8 cellular contexts compared by ENCODE assay signal in genomic region chr1:152034324-152034653, GRCh38. TPM values are rescaled to one million over a fixed set of nuclear protein-coding genes. Genes with fewer than 3 reads are reported as not detected.
DNase-seq lines count a peak whose midpoint lies in the region; ATAC-seq and TF ChIP-seq lines count a peak whose summit lies in the region.

No MANE protein-coding gene starts in this region.

- H3K9me3 Mint-ChIP-seq in IgD-negative memory B cell, result no peaks in the 10 kb centered on the region

- peak; percentile 10 for ATAC-seq in GM18909 (IDR thresholded peaks at IDR 0.05; ENCODE audit: poor library complexity, unreplicated experiment)
- no peak for ATAC-seq in HG03571 (IDR thresholded peaks at IDR 0.05; ENCODE audit: unreplicated experiment)

- peaks cover 37% of the 10 kb centered on the region for H3K36me3 ChIP-seq in effector memory CD4-positive, alpha-beta T cell (ENCODE audit: control insufficient read depth, insufficient read depth, low read length)

- H3K27me3 Mint-ChIP-seq in IgD-negative memory B cell, result peaks cover 3% of the 10 kb centered on the region

- H3K4me1 ChIP-seq in effector memory CD4-positive, alpha-beta T cell (ENCODE audit: control insufficient read depth, insufficient read depth, low read length, poor library complexity, severe bottlenecking), result peaks cover 35% of the 10 kb centered on the region

- H3K27me3 ChIP-seq in effector memory CD4-positive, alpha-beta T cell (replicated peaks; ENCODE audit: control insufficient read depth, insufficient read depth, low read length, poor library complexity, severe bottlenecking), result no peaks in the 10 kb centered on the region

- H3K27ac ChIP-seq in effector memory CD4-positive, alpha-beta T cell (ENCODE audit: insufficient read depth, low read length, poor library complexity, severe bottlenecking), result peak overlapping the region; percentile 95

- H3K4me1 Mint-ChIP-seq in IgD-negative memory B cell, result peaks cover 24 to 35% (median 28%) of the 10 kb centered on the region in 3 donors

- H3K4me3 ChIP-seq in effector memory CD4-positive, alpha-beta T cell (ENCODE audit: insufficient read depth, low read depth, low read length, poor library complexity, severe bottlenecking), result peak overlapping the region; percentile 79
- peak overlapping the region; percentile 90 for H3K4me3 ChIP-seq in retinal pigment epithelial cell (ENCODE audit: low read length)

- no peak for TF ChIP-seq CTCF in retinal pigment epithelial cell (conservative IDR thresholded peaks at IDR 0.05; ENCODE audit: low read depth, low read length)

- DNase-seq in effector memory CD4-positive, alpha-beta T cell, result no peak
- DNase-seq in retinal pigment epithelial cell (ENCODE audit: low read depth) (no peak), activated gamma-delta T cell (lab: John Stamatoyannopoulos, UW) (no peak), NCI-H1417 treated with DMSO at 0.1 percent for 48 hours (lab: John Stamatoyannopoulos, UW) (no peak)
- DNase-seq in stimulated activated CD4-positive, alpha-beta T cell treated with anti-CD3 and anti-CD28 coated beads, Interleukin-4, amount 100 ng/mL, for 24 hours, result no peak

- H3K27ac Mint-ChIP-seq in IgD-negative memory B cell, result peak overlapping the region in 2 of 3 donors; percentile 39 to 82

- H3K4me3 Mint-ChIP-seq in IgD-negative memory B cell, result peak overlapping the region in 3 of 4 donors; percentile 88 to 96 (median 95)

- H3K9me3 ChIP-seq in effector memory CD4-positive, alpha-beta T cell (ENCODE audit: control insufficient read depth, low read length), result no peaks in the 10 kb centered on the region

- peaks cover 2% of the 10 kb centered on the region for H3K36me3 Mint-ChIP-seq in IgD-negative memory B cell

RNA-seq across cellular contexts. Expression of gene S100A11, which starts 2.5 kb away (rescaled TPM):
- 140 TPM for polyA plus RNA-seq in IgD-negative memory B cell

RNA-seq across cellular contexts. Expression of gene S100A10, which starts 40.6 kb away (rescaled TPM):
- 459 TPM for polyA plus RNA-seq in IgD-negative memory B cell

RNA-seq across cellular contexts. Expression of gene TCHHL1, which starts 54.6 kb away (rescaled TPM):
- polyA plus RNA-seq in IgD-negative memory B cell, result not detected
